1 cellular context compared by ENCODE assay signal in the genomic region with DNA sequence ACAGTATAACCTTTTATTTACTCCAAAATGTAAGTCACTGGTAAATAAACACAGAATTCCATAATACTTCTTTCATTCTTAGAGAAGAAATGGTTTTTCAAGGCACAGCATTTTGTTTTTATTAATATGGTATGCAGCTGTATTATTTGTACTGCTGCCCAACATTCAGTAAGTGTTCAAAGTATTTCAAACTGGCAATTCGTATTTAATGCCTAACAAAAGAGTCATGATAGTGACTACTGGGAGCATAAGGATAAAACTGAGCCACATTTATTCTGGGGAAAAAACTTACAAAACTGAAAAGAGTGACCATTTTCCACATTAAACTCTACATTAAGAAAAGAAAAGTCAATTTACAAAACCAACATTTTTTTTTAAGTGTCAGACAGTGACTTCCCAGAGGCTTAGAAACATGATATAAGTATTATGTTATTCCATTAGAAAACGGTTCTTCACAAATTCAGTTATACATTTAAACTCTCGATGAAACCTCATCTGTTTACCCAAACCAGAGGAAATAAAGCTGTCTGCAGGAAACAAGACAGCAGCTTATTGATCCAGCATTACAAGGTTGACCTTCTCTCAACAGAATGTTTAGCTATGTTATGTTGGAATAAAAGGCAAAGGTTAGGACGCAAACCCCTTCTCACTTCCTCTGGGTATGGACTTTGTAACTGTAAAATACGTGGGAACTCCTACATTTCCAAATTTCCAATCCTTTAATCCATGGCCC.
TF ChIP-seq lines count a peak whose summit lies in the region.

No MANE protein-coding gene starts in this region.

TF ChIP-seq in HepG2, 621 proteins besides CTCF, POLR2A, EP300 and RAD21 (continued from another document and continues in another):
- TF ChIP-seq, protein P1, sequence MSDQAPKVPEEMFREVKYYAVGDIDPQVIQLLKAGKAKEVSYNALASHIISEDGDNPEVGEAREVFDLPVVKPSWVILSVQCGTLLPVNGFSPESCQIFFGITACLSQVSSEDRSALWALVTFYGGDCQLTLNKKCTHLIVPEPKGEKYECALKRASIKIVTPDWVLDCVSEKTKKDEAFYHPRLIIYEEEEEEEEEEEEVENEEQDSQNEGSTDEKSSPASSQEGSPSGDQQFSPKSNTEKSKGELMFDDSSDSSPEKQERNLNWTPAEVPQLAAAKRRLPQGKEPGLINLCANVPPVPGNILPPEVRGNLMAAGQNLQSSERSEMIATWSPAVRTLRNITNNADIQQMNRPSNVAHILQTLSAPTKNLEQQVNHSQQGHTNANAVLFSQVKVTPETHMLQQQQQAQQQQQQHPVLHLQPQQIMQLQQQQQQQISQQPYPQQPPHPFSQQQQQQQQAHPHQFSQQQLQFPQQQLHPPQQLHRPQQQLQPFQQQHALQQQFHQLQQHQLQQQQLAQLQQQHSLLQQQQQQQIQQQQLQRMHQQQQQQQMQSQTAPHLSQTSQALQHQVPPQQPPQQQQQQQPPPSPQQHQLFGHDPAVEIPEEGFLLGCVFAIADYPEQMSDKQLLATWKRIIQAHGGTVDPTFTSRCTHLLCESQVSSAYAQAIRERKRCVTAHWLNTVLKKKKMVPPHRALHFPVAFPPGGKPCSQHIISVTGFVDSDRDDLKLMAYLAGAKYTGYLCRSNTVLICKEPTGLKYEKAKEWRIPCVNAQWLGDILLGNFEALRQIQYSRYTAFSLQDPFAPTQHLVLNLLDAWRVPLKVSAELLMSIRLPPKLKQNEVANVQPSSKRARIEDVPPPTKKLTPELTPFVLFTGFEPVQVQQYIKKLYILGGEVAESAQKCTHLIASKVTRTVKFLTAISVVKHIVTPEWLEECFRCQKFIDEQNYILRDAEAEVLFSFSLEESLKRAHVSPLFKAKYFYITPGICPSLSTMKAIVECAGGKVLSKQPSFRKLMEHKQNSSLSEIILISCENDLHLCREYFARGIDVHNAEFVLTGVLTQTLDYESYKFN (CRISPR knock-in tag; conservative IDR thresholded peaks at IDR 0.05) = peak; percentile 100
- TF ChIP-seq TBX3 (IDR thresholded peaks at IDR 0.05; ENCODE audit: borderline replicate concordance) = peak; percentile 65
- TF ChIP-seq, protein P2, sequence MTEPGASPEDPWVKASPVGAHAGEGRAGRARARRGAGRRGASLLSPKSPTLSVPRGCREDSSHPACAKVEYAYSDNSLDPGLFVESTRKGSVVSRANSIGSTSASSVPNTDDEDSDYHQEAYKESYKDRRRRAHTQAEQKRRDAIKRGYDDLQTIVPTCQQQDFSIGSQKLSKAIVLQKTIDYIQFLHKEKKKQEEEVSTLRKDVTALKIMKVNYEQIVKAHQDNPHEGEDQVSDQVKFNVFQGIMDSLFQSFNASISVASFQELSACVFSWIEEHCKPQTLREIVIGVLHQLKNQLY (CRISPR knock-in tag; IDR thresholded peaks at IDR 0.05) = peak; percentile 88
- TF ChIP-seq SOX13 (IDR thresholded peaks at IDR 0.05) = peak; percentile 82; the same call in 1 of the 2 replicates
- TF ChIP-seq SOX13 (CRISPR knock-in tag; conservative IDR thresholded peaks at IDR 0.05 in 1 of 2, IDR thresholded peaks at IDR 0.05 in 1 of 2) = peak in 1 of 2 experiments; percentile 96; a peak in 2 of 4 replicates
- no peak for TF ChIP-seq HOXA9 (CRISPR knock-in tag; IDR thresholded peaks at IDR 0.05; ENCODE audit: borderline replicate concordance)
- TF ChIP-seq, protein P3, sequence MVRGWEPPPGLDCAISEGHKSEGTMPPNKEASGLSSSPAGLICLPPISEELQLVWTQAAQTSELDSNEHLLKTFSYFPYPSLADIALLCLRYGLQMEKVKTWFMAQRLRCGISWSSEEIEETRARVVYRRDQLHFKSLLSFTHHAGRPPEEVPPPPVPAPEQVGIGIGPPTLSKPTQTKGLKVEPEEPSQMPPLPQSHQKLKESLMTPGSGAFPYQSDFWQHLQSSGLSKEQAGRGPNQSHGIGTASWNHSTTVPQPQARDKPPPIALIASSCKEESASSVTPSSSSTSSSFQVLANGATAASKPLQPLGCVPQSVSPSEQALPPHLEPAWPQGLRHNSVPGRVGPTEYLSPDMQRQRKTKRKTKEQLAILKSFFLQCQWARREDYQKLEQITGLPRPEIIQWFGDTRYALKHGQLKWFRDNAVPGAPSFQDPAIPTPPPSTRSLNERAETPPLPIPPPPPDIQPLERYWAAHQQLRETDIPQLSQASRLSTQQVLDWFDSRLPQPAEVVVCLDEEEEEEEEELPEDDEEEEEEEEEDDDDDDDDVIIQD (CRISPR knock-in tag; IDR thresholded peaks at IDR 0.05; ENCODE audit: low read depth) = peak; percentile 99
- TF ChIP-seq, protein P4, sequence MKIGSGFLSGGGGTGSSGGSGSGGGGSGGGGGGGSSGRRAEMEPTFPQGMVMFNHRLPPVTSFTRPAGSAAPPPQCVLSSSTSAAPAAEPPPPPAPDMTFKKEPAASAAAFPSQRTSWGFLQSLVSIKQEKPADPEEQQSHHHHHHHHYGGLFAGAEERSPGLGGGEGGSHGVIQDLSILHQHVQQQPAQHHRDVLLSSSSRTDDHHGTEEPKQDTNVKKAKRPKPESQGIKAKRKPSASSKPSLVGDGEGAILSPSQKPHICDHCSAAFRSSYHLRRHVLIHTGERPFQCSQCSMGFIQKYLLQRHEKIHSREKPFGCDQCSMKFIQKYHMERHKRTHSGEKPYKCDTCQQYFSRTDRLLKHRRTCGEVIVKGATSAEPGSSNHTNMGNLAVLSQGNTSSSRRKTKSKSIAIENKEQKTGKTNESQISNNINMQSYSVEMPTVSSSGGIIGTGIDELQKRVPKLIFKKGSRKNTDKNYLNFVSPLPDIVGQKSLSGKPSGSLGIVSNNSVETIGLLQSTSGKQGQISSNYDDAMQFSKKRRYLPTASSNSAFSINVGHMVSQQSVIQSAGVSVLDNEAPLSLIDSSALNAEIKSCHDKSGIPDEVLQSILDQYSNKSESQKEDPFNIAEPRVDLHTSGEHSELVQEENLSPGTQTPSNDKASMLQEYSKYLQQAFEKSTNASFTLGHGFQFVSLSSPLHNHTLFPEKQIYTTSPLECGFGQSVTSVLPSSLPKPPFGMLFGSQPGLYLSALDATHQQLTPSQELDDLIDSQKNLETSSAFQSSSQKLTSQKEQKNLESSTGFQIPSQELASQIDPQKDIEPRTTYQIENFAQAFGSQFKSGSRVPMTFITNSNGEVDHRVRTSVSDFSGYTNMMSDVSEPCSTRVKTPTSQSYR (CRISPR knock-in tag; IDR thresholded peaks at IDR 0.05; ENCODE audit: borderline replicate concordance) = peak; percentile 72
- TF ChIP-seq ZNF337 (CRISPR knock-in tag; IDR thresholded peaks at IDR 0.05; ENCODE audit: borderline replicate concordance, low read depth) = peak; percentile 87
- TF ChIP-seq, protein P5, sequence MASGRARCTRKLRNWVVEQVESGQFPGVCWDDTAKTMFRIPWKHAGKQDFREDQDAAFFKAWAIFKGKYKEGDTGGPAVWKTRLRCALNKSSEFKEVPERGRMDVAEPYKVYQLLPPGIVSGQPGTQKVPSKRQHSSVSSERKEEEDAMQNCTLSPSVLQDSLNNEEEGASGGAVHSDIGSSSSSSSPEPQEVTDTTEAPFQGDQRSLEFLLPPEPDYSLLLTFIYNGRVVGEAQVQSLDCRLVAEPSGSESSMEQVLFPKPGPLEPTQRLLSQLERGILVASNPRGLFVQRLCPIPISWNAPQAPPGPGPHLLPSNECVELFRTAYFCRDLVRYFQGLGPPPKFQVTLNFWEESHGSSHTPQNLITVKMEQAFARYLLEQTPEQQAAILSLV (CRISPR knock-in tag; IDR thresholded peaks at IDR 0.05; ENCODE audit: borderline replicate concordance) = no peak
- TF ChIP-seq TBX2 (CRISPR knock-in tag; IDR thresholded peaks at IDR 0.05; ENCODE audit: borderline replicate concordance) = peak; percentile 88
- TF ChIP-seq ZNF260 (CRISPR knock-in tag; IDR thresholded peaks at IDR 0.05; ENCODE audit: borderline replicate concordance, low read depth) = no peak
- TF ChIP-seq, protein P6, sequence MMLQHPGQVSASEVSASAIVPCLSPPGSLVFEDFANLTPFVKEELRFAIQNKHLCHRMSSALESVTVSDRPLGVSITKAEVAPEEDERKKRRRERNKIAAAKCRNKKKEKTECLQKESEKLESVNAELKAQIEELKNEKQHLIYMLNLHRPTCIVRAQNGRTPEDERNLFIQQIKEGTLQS (CRISPR knock-in tag; IDR thresholded peaks at IDR 0.05) = no peak
- TF ChIP-seq SIX1 (CRISPR knock-in tag; IDR thresholded peaks at IDR 0.05; ENCODE audit: borderline replicate concordance) = peak; percentile 97
- no peak for TF ChIP-seq ZNF615 (CRISPR knock-in tag; IDR thresholded peaks at IDR 0.05; ENCODE audit: borderline replicate concordance)
- TF ChIP-seq, protein P7, sequence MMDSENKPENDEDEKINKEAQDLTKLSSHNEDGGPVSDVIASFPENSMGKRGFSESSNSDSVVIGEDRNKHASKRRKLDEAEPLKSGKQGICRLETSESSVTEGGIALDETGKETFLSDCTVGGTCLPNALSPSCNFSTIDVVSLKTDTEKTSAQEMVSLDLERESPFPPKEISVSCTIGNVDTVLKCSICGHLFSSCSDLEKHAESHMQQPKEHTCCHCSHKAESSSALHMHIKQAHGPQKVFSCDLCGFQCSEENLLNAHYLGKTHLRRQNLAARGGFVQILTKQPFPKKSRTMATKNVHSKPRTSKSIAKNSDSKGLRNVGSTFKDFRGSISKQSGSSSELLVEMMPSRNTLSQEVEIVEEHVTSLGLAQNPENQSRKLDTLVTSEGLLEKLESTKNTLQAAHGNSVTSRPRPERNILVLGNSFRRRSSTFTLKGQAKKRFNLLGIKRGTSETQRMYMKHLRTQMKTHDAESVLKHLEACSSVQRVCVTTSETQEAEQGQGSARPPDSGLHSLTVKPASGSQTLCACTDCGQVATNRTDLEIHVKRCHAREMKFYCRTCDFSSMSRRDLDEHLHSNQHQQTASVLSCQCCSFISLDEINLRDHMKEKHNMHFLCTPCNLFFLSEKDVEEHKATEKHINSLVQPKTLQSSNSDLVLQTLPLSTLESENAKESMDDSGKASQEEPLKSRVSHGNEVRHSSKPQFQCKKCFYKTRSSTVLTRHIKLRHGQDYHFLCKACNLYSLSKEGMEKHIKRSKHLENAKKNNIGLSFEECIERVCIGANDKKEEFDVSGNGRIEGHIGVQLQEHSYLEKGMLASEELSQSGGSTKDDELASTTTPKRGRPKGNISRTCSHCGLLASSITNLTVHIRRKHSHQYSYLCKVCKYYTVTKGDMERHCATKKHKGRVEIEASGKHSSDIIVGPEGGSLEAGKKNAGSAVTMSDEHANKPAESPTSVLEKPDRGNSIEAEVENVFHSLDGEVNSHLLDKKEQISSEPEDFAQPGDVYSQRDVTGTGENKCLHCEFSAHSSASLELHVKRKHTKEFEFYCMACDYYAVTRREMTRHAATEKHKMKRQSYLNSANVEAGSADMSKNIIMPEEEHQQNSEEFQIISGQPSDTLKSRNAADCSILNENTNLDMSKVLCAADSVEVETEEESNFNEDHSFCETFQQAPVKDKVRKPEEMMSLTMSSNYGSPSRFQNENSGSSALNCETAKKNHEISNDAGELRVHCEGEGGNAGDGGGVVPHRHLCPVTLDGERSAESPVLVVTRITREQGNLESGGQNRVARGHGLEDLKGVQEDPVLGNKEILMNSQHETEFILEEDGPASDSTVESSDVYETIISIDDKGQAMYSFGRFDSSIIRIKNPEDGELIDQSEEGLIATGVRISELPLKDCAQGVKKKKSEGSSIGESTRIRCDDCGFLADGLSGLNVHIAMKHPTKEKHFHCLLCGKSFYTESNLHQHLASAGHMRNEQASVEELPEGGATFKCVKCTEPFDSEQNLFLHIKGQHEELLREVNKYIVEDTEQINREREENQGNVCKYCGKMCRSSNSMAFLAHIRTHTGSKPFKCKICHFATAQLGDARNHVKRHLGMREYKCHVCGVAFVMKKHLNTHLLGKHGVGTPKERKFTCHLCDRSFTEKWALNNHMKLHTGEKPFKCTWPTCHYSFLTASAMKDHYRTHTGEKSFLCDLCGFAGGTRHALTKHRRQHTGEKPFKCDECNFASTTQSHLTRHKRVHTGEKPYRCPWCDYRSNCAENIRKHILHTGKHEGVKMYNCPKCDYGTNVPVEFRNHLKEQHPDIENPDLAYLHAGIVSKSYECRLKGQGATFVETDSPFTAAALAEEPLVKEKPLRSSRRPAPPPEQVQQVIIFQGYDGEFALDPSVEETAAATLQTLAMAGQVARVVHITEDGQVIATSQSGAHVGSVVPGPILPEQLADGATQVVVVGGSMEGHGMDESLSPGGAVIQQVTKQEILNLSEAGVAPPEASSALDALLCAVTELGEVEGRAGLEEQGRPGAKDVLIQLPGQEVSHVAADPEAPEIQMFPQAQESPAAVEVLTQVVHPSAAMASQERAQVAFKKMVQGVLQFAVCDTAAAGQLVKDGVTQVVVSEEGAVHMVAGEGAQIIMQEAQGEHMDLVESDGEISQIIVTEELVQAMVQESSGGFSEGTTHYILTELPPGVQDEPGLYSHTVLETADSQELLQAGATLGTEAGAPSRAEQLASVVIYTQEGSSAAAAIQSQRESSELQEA (CRISPR knock-in tag; IDR thresholded peaks at IDR 0.05; ENCODE audit: not compliant biosample characterization) = no peak
- TF ChIP-seq NR2F2 (IDR thresholded peaks at IDR 0.05; ENCODE audit: borderline replicate concordance, low read depth) = peak; percentile 95
- peak; percentile 70; the same call in 1 of the 2 replicates for TF ChIP-seq YEATS4 (CRISPR knock-in tag; IDR thresholded peaks at IDR 0.05; ENCODE audit: borderline replicate concordance)
- TF ChIP-seq ZNF431 (CRISPR knock-in tag; IDR thresholded peaks at IDR 0.05; ENCODE audit: borderline replicate concordance, low read depth) = no peak
- TF ChIP-seq ZNF24 (IDR thresholded peaks at IDR 0.05) = 0 out of 2 replicates have a peak, but pooled peaks have one; percentile 55
- no peak for TF ChIP-seq TBP (CRISPR knock-in tag; IDR thresholded peaks at IDR 0.05)
- TF ChIP-seq MXI1 (IDR thresholded peaks at IDR 0.05; ENCODE audit: borderline replicate concordance, low read depth, low read length) = 0 out of 3 replicates have a peak, but pooled peaks have one; percentile 9
- TF ChIP-seq NFRKB (IDR thresholded peaks at IDR 0.05) = no peak
- TF ChIP-seq, protein P8, sequence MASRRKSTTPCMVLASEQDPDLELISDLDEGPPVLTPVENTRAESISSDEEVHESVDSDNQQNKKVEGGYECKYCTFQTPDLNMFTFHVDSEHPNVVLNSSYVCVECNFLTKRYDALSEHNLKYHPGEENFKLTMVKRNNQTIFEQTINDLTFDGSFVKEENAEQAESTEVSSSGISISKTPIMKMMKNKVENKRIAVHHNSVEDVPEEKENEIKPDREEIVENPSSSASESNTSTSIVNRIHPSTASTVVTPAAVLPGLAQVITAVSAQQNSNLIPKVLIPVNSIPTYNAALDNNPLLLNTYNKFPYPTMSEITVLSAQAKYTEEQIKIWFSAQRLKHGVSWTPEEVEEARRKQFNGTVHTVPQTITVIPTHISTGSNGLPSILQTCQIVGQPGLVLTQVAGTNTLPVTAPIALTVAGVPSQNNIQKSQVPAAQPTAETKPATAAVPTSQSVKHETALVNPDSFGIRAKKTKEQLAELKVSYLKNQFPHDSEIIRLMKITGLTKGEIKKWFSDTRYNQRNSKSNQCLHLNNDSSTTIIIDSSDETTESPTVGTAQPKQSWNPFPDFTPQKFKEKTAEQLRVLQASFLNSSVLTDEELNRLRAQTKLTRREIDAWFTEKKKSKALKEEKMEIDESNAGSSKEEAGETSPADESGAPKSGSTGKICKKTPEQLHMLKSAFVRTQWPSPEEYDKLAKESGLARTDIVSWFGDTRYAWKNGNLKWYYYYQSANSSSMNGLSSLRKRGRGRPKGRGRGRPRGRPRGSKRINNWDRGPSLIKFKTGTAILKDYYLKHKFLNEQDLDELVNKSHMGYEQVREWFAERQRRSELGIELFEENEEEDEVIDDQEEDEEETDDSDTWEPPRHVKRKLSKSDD (CRISPR knock-in tag; IDR thresholded peaks at IDR 0.05; ENCODE audit: low read depth) = peak; percentile 49; the same call in 1 of the 2 replicates
- TF ChIP-seq CHCHD3 (CRISPR knock-in tag; IDR thresholded peaks at IDR 0.05) = no peak
